In genomic region chr17:1746975-1747543, GRCh38 we compare ENCODE assay signal across 1 cellular context.
TF ChIP-seq lines count a peak whose summit lies in the region.

No MANE protein-coding gene starts in this region.

TF ChIP-seq in WTC11, 78 proteins besides CTCF, POLR2A, EP300 and RAD21 (continued from another document):
- TF ChIP-seq MLX (CRISPR knock-in tag; IDR thresholded peaks at IDR 0.05): no peak
- TF ChIP-seq GTF2I (CRISPR knock-in tag; conservative IDR thresholded peaks at IDR 0.05): no peak
- no peak for TF ChIP-seq E2F1 (CRISPR knock-in tag; IDR thresholded peaks at IDR 0.05)
- TF ChIP-seq ZNF671 (CRISPR knock-in tag; IDR thresholded peaks at IDR 0.05): no peak
- TF ChIP-seq SMAD4 (CRISPR knock-in tag; IDR thresholded peaks at IDR 0.05): no peak
- no peak for TF ChIP-seq MAX (CRISPR knock-in tag; IDR thresholded peaks at IDR 0.05)
- no peak for TF ChIP-seq TEAD1 (CRISPR knock-in tag; IDR thresholded peaks at IDR 0.05)
- no peak for TF ChIP-seq MYBL2 (CRISPR knock-in tag; IDR thresholded peaks at IDR 0.05)
- TF ChIP-seq USF2 (CRISPR knock-in tag; IDR thresholded peaks at IDR 0.05): no peak
- TF ChIP-seq PRRX2 (CRISPR knock-in tag; IDR thresholded peaks at IDR 0.05): no peak
- TF ChIP-seq IRF1 (CRISPR knock-in tag; IDR thresholded peaks at IDR 0.05): no peak
- no peak for TF ChIP-seq AR (CRISPR knock-in tag; IDR thresholded peaks at IDR 0.05)
TF ChIP-seq in WTC11: peak in this region for 0.
